Comparison of ENCODE assay signal across 23 cellular contexts in genomic region chr9:29001006-29001405, GRCh38.
"Had no signal": no experiment of that assay in that cellular context is flagged by ENCODE, and none has a peak within 500 bp of the region (broad histone marks: within the 10 kb centered on the region; RNA-seq: fewer than 3 reads in every experiment).

No MANE protein-coding gene starts in this region.

- H3K36me3 ChIP-seq: heart right ventricle, left lung, neural progenitor cell, prostate gland, right atrium auricular region, sigmoid colon, spleen, thoracic aorta, tibial nerve, upper lobe of left lung had no signal

- ATAC-seq: foreskin keratinocyte; heart right ventricle; left cardiac atrium; left lung; naive thymus-derived CD4-positive, alpha-beta T cell; stimulated activated naive B cell treated with anti-CD40 and anti-IgM and Interleukin-4, amounts not matched to agents 10 μg/mL and 1 μg/mL and 100 μg/mL, for 72 hours had no signal

- DNase-seq: dorsolateral prefrontal cortex; effector CD4-positive, alpha-beta T cell; foreskin keratinocyte; glutamatergic neuron; heart right ventricle; hippocampal formation; left cardiac atrium; left lung; mesendoderm; midbrain; naive thymus-derived CD4-positive, alpha-beta T cell; sigmoid colon; spleen; stimulated activated CD4-positive, alpha-beta T cell treated with anti-CD3 and anti-CD28 coated beads, Interleukin-4, amount 100 ng/mL, for 4 hours; stimulated activated naive B cell treated with anti-CD40 and anti-IgM and Interleukin-4, amounts not matched to agents 10 μg/mL and 1 μg/mL and 100 μg/mL, for 72 hours; upper lobe of left lung had no signal

- H2AFZ ChIP-seq: neural progenitor cell had no signal

- H3K27me3 ChIP-seq: dorsolateral prefrontal cortex, heart right ventricle, left lung, neural progenitor cell, right atrium auricular region, sigmoid colon, spleen, tibial nerve, upper lobe of left lung had no signal

- H3K4me2 ChIP-seq: neural progenitor cell had no signal

- H3K27ac ChIP-seq: dorsolateral prefrontal cortex, foreskin keratinocyte, heart right ventricle, left lung, neural progenitor cell, prostate gland, right atrium auricular region, sigmoid colon, spleen, thoracic aorta, tibial nerve, upper lobe of left lung had no signal

- H3K4me1 ChIP-seq: foreskin keratinocyte, heart right ventricle, left lung, neural progenitor cell, prostate gland, right atrium auricular region, sigmoid colon, spleen, tibial nerve, upper lobe of left lung had no signal

- H3K4me1 Mint-ChIP-seq: naive thymus-derived CD4-positive, alpha-beta T cell; nephron; neural progenitor cell; stimulated activated naive B cell treated with anti-CD40 and anti-IgM and Interleukin-4, amounts not matched to agents 10 μg/mL and 1 μg/mL and 100 μg/mL, for 72 hours had no signal

- H3K27ac Mint-ChIP-seq: naive thymus-derived CD4-positive, alpha-beta T cell; nephron; neural progenitor cell; stimulated activated naive B cell treated with anti-CD40 and anti-IgM and Interleukin-4, amounts not matched to agents 10 μg/mL and 1 μg/mL and 100 μg/mL, for 72 hours; stimulated activated naive CD8-positive, alpha-beta T cell treated with anti-CD3 and anti-CD28 coated beads, Interleukin-15, Interleukin-2, amounts not matched to agents 100 ng/mL and 50 ng/mL, for 24 hours had no signal

- H3K4me3 ChIP-seq: dorsolateral prefrontal cortex, heart right ventricle, left lung, neural progenitor cell, prostate gland, right atrium auricular region, sigmoid colon, spleen, thoracic aorta, tibial nerve, upper lobe of left lung had no signal

- H3K4me3 Mint-ChIP-seq: naive thymus-derived CD4-positive, alpha-beta T cell; nephron; neural progenitor cell; stimulated activated naive B cell treated with anti-CD40 and anti-IgM and Interleukin-4, amounts not matched to agents 10 μg/mL and 1 μg/mL and 100 μg/mL, for 72 hours; stimulated activated naive CD8-positive, alpha-beta T cell treated with anti-CD3 and anti-CD28 coated beads, Interleukin-15, Interleukin-2, amounts not matched to agents 100 ng/mL and 50 ng/mL, for 24 hours had no signal

- H3K9me3 Mint-ChIP-seq: neural progenitor cell; stimulated activated naive CD8-positive, alpha-beta T cell treated with anti-CD3 and anti-CD28 coated beads, Interleukin-15, Interleukin-2, amounts not matched to agents 100 ng/mL and 50 ng/mL, for 24 hours had no signal

- H3K36me3 Mint-ChIP-seq: naive thymus-derived CD4-positive, alpha-beta T cell; neural progenitor cell; stimulated activated naive B cell treated with anti-CD40 and anti-IgM and Interleukin-4, amounts not matched to agents 10 μg/mL and 1 μg/mL and 100 μg/mL, for 72 hours had no signal

- H3K27me3 Mint-ChIP-seq: naive thymus-derived CD4-positive, alpha-beta T cell; stimulated activated naive B cell treated with anti-CD40 and anti-IgM and Interleukin-4, amounts not matched to agents 10 μg/mL and 1 μg/mL and 100 μg/mL, for 72 hours; stimulated activated naive CD8-positive, alpha-beta T cell treated with anti-CD3 and anti-CD28 coated beads, Interleukin-15, Interleukin-2, amounts not matched to agents 100 ng/mL and 50 ng/mL, for 24 hours had no signal

- H3K9ac ChIP-seq: neural progenitor cell had no signal

- H3K9me3 ChIP-seq: prostate gland, right atrium auricular region, sigmoid colon, thoracic aorta, tibial nerve, upper lobe of left lung had no signal
